ENCODE assay signal across 18 cellular contexts in the genomic region with DNA sequence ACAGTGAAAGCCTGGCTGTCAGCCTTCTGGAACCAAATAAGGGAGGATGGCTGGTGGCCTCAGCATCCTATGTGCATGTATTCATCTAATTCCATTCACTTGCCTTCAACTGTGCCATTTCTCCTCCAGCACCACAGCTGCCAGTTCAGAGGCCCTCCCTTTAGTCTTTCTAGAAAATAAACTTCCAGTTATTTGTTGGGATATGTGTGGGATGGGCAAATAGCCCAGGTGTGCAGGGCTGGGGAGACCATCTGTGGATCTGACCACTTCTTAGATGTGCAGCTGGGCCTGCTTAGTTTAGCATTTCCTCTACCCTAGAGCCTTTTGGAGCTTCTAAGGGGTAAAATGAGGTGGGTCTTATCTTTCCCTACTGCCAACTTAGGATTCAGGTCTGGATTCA.
A peak's percentile ranks its signal among the peaks of the same experiment; 100 is the strongest.
DNase-seq lines count a peak whose midpoint lies in the region; ATAC-seq, FAIRE-seq and TF ChIP-seq lines count a peak whose summit lies in the region.
"Had no signal": no experiment of that assay in that cellular context is flagged by ENCODE, and none has a peak within 500 bp of the region (broad histone marks: within the 10 kb centered on the region; RNA-seq: fewer than 3 reads in every experiment).

No MANE protein-coding gene starts in this region.

- no peak overlapping the region for H3K9ac ChIP-seq in mesenchymal stem cell (ENCODE audit: low read length)
- H3K9ac ChIP-seq: BLaER1 treated with 17β-estradiol and CSF1 and Interleukin-3, amounts not matched to agents 10 nM and 100 nM; GM23248 had no signal

- no peak for TF ChIP-seq EP300 in A549 (IDR thresholded peaks at IDR 0.05)

- H3K4me2 ChIP-seq in A549 (no peak overlapping the region), mesenchymal stem cell (ENCODE audit: low read length, poor library complexity, severe bottlenecking) (no peak overlapping the region)

- H2BK12ac ChIP-seq in mesenchymal stem cell (ENCODE audit: low read length in 2 of 2), result peak overlapping the region in 1 of 2 experiments; percentile 31

- H3K36me3 ChIP-seq in Panc1 (ENCODE audit: control insufficient read depth, insufficient read depth, low read length) (no peaks in the 10 kb centered on the region), mesenchymal stem cell (ENCODE audit: control insufficient read depth in 1 of 2, insufficient read depth in 2 of 2, low read depth in 1 of 2, low read length in 2 of 2) (peaks cover 0 to 3% of the 10 kb centered on the region in 2 experiments)

- CTCF ChIA-PET in A549 (lab: Yijun Ruan, JAX), result interaction anchor here (0.6 to 1.2 kb wide), 3 partner anchors 129 to 249 kb away, joined by 3 to 4 read pairs (median 3); no protein-coding TSS in a partner anchor
- CTCF ChIA-PET in Panc1 (lab: Charles Lee), result no interaction called here

- no peak overlapping the region for H3K4ac ChIP-seq in mesenchymal stem cell (ENCODE audit: low read depth in 1 of 2, low read length in 2 of 2)

- DNase-seq in A549 (ENCODE audit: low read depth in 1 of 2, low spot score in 1 of 2) (no peak), Panc1 (ENCODE audit: low read depth, low spot score) (no peak), mesenchymal stem cell (no peak), germinal center (ENCODE audit: low spot score) (no peak)
- DNase-seq: 8988T; ACHN; CD4-positive, CD25-positive, alpha-beta regulatory T cell; DMS153; DMS79 treated with DMSO at 0.1 percent for 48 hours; EL; GM23248 had no signal

- no peak for TF ChIP-seq RAD21 in A549 (conservative IDR thresholded peaks at IDR 0.05 in 1 of 2, IDR thresholded peaks at IDR 0.05 in 1 of 2)

- no peak overlapping the region for H3K14ac ChIP-seq in mesenchymal stem cell (ENCODE audit: low read length in 2 of 2)

- H4K8ac ChIP-seq in mesenchymal stem cell (ENCODE audit: low read length), result no peak overlapping the region

- no peak overlapping the region for H2AFZ ChIP-seq in mesenchymal stem cell (ENCODE audit: low read depth, low read length)
- H2AFZ ChIP-seq: GM23248 had no signal

- intact Hi-C loops in Panc1 (cut with micrococcal nuclease; ENCODE audit: unreplicated experiment), result loop anchor here (10.0 kb wide), 2 partner anchors 104 to 256 kb away; no protein-coding TSS in a partner anchor

- FAIRE-seq in A549 (lab: Jason Lieb, UNC), result no peak
- FAIRE-seq: G401.6, GM12891, H54 had no signal

- H3K9me3 ChIP-seq in A549, result peaks cover 2% of the 10 kb centered on the region; the same call in 2 of the 3 replicates
- no peaks in the 10 kb centered on the region for H3K9me3 ChIP-seq in Panc1 (ENCODE audit: control insufficient read depth, insufficient read depth, low read depth, low read length)
- no peaks in the 10 kb centered on the region for H3K9me3 ChIP-seq in mesenchymal stem cell (ENCODE audit: control insufficient read depth, low read length)

- H3K23ac ChIP-seq in mesenchymal stem cell (ENCODE audit: low read length in 2 of 2), result no peak overlapping the region

- TF ChIP-seq CTCF in A549 (IDR thresholded peaks at IDR 0.05) (no peak), Panc1 (IDR thresholded peaks at IDR 0.05) (no peak)

- BruUV-seq in Panc1 (replicated peaks; lab: Mats Ljungman, UMichigan), result no TSS peak

- peak overlapping the region; percentile 82 to 86 for H3K27ac ChIP-seq in A549
- peak overlapping the region; percentile 51; the same call in 1 of the 2 replicates for H3K27ac ChIP-seq in Panc1 (ENCODE audit: low read length)
- no peak overlapping the region for H3K27ac ChIP-seq in mesenchymal stem cell (ENCODE audit: low read length, poor library complexity, severe bottlenecking)
- H3K27ac ChIP-seq in skin epidermis, result peak overlapping the region in 15 of 21 experiments; percentile 22 to 96 (median 57)
- H3K27ac ChIP-seq: BLaER1 treated with 17β-estradiol and CSF1 and Interleukin-3, amounts not matched to agents 10 nM and 100 nM; GM23248 had no signal

- H3K4me3 ChIP-seq in A549 (no peak overlapping the region), Panc1 (ENCODE audit: low read depth in 2 of 2, low read length in 2 of 2) (no peak overlapping the region), mesenchymal stem cell (ENCODE audit: insufficient read depth in 1 of 2, low read depth in 1 of 2, low read length in 2 of 2) (no peak overlapping the region), skin epidermis (no peak overlapping the region)
- H3K4me3 ChIP-seq: BLaER1 treated with 17β-estradiol and CSF1 and Interleukin-3, amounts not matched to agents 10 nM and 100 nM; GM23248 had no signal

- H3K4me1 ChIP-seq in A549 (peaks cover 41% of the 10 kb centered on the region), Panc1 (ENCODE audit: control insufficient read depth, insufficient read depth, low read length) (peaks cover 4% of the 10 kb centered on the region), mesenchymal stem cell (ENCODE audit: control insufficient read depth, insufficient read depth, low read depth, low read length) (peaks cover 8% of the 10 kb centered on the region)

- peaks cover 16% of the 10 kb centered on the region for H3K79me1 ChIP-seq in mesenchymal stem cell (replicated peaks; ENCODE audit: low read length, poor library complexity, severe bottlenecking)

- no peak overlapping the region for H4K91ac ChIP-seq in mesenchymal stem cell (ENCODE audit: low read length)

- no peak overlapping the region for H2BK120ac ChIP-seq in mesenchymal stem cell (ENCODE audit: low read depth, low read length)

- peak overlapping the region; percentile 75 for H2AK5ac ChIP-seq in mesenchymal stem cell (ENCODE audit: low read length, severe bottlenecking)

- no peak overlapping the region for H2BK15ac ChIP-seq in mesenchymal stem cell (ENCODE audit: low read depth, poor library complexity, severe bottlenecking)

- no peak overlapping the region for H2BK5ac ChIP-seq in mesenchymal stem cell (ENCODE audit: low read depth, low read length, poor library complexity, severe bottlenecking)

- H3K18ac ChIP-seq in mesenchymal stem cell (ENCODE audit: low read depth in 1 of 2, low read length in 2 of 2), result no peak overlapping the region

- POLR2A ChIA-PET in A549 (lab: Yijun Ruan, JAX) (interaction anchor here (0.6 kb wide), 1 partner anchor 113 kb away, joined by 3 read pairs; no protein-coding TSS in a partner anchor), Panc1 (lab: Charles Lee) (no interaction called here)

- no peak for TF ChIP-seq POLR2A in A549 (IDR thresholded peaks at IDR 0.05; ENCODE audit: low read length)

- ATAC-seq in A549 (no peak), Panc1 (no peak), esophagus mucosa (no peak), HG03432 (IDR thresholded peaks at IDR 0.05; ENCODE audit: unreplicated experiment) (no peak)

- in situ Hi-C loops in Panc1 (cut with HindIII; ENCODE audit: low pct_unique_long_range_greater_than_20kb, low sequenced_read_pairs), result no loop called here

- H3K27me3 ChIP-seq in Panc1 (ENCODE audit: control insufficient read depth, insufficient read depth, low read length), result no peaks in the 10 kb centered on the region
- no peaks in the 10 kb centered on the region for H3K27me3 ChIP-seq in mesenchymal stem cell (ENCODE audit: control insufficient read depth in 1 of 2, insufficient read depth in 1 of 2, low read length in 2 of 2)
- H3K27me3 ChIP-seq: BLaER1 treated with 17β-estradiol and CSF1 and Interleukin-3, amounts not matched to agents 10 nM and 100 nM had no signal

TF ChIP-seq in A549, 52 proteins besides CTCF, POLR2A, EP300 and RAD21:
- TF ChIP-seq JUNB (IDR thresholded peaks at IDR 0.05), result no peak
- TF ChIP-seq, protein P1, sequence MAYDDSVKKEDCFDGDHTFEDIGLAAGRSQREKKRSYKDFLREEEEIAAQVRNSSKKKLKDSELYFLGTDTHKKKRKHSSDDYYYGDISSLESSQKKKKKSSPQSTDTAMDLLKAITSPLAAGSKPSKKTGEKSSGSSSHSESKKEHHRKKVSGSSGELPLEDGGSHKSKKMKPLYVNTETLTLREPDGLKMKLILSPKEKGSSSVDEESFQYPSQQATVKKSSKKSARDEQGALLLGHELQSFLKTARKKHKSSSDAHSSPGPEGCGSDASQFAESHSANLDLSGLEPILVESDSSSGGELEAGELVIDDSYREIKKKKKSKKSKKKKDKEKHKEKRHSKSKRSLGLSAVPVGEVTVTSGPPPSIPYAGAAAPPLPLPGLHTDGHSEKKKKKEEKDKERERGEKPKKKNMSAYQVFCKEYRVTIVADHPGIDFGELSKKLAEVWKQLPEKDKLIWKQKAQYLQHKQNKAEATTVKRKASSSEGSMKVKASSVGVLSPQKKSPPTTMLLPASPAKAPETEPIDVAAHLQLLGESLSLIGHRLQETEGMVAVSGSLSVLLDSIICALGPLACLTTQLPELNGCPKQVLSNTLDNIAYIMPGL (CRISPR knock-in tag; IDR thresholded peaks at IDR 0.05; ENCODE audit: borderline replicate concordance), result no peak
- no peak for TF ChIP-seq HDAC2 (IDR thresholded peaks at IDR 0.05)
